In the genomic region with DNA sequence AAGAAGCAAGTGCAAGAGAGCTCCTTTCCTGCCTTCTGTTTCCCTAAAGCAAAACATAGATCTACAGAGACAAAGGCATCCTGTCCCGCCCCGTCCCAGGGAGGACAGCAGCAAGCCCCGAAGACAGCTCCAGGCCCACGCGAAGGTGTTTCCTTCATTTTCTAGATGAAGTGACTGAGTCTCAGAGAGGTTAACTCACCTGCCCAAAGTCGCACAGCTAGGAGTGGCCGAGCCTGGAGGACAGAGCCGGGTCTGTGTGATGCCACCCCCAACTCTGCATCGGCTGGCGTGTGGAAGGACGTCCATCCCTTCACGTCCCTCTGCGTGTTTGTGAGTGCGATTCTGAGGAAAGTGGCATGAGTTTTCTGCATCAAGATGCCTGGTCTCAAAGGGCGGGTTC, we compare ENCODE assay signal across 1 cellular context.
TF ChIP-seq lines count a peak whose summit lies in the region.

No MANE protein-coding gene starts in this region.

TF ChIP-seq in IMR-90, 13 proteins besides CTCF, POLR2A, EP300 and RAD21 (continued from another document):
- TF ChIP-seq, protein P1, sequence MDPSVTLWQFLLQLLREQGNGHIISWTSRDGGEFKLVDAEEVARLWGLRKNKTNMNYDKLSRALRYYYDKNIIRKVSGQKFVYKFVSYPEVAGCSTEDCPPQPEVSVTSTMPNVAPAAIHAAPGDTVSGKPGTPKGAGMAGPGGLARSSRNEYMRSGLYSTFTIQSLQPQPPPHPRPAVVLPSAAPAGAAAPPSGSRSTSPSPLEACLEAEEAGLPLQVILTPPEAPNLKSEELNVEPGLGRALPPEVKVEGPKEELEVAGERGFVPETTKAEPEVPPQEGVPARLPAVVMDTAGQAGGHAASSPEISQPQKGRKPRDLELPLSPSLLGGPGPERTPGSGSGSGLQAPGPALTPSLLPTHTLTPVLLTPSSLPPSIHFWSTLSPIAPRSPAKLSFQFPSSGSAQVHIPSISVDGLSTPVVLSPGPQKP (IDR thresholded peaks at IDR 0.05; ENCODE audit: borderline replicate concordance, low read depth, low read length): no peak
- TF ChIP-seq CEBPB (IDR thresholded peaks at IDR 0.05; ENCODE audit: low read depth, low read length) (no peak), FOS (IDR thresholded peaks at IDR 0.05; ENCODE audit: low read depth, low read length) (no peak)
TF ChIP-seq in IMR-90: peak in this region for 0.
